15 cellular contexts compared by ENCODE assay signal in the genomic region with DNA sequence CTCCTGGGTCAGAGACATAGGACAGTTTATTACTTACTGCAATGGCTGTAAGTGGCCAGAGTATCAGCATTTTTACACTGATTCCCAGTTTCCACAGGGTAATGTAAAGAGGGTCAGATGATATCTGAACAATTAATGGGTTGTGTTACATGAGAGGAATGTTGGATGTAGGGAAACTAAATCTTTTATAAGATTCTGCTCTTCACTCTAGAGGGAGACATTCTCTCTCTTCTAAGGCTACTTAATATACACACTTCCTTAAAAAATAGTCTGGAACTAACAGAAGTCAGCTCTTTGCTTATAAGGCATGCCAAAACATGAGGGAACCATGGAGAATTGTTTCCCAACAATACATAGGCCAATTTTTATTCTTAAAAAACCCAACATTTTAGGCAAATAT.
A peak's percentile ranks its signal among the peaks of the same experiment; 100 is the strongest.
DNase-seq lines count a peak whose midpoint lies in the region; ATAC-seq, FAIRE-seq and TF ChIP-seq lines count a peak whose summit lies in the region.
"Had no signal": no experiment of that assay in that cellular context is flagged by ENCODE, and none has a peak within 500 bp of the region (broad histone marks: within the 10 kb centered on the region; RNA-seq: fewer than 3 reads in every experiment).

No MANE protein-coding gene starts in this region.

- no peak for DNase-seq in HTR-8/SVneo (ENCODE audit: insufficient read length, low spot score)
- peak; percentile 49 for DNase-seq in SK-MEL-5 (ENCODE audit: low read depth, low spot score)
- peak; percentile 7 for DNase-seq in epithelial cell of esophagus (ENCODE audit: low read depth)
- DNase-seq in retinal pigment epithelial cell (ENCODE audit: low read depth): no peak
- DNase-seq in CD1c-positive myeloid dendritic cell (ENCODE audit: extremely low spot score): no peak
- DNase-seq in midbrain (lab: John Stamatoyannopoulos, UW): no peak
- DNase-seq: Caco-2, H9, NCI-H1048, NCI-H748 treated with DMSO at 0.1 percent for 48 hours, Peyer's patch, SHP77 treated with DMSO at 0.1 percent for 48 hours had no signal

- no peaks in the 10 kb centered on the region for H3K27me3 Mint-ChIP-seq in stimulated activated memory B cell treated with anti-CD40 and anti-IgM and Interleukin-4, amounts not matched to agents 10 μg/mL and 1 μg/mL and 100 μg/mL, for 72 hours

- FAIRE-seq in HTR-8/SVneo (lab: Jason Lieb, UNC): peak; percentile 38

- H3K4me3 Mint-ChIP-seq in stimulated activated memory B cell treated with anti-CD40 and anti-IgM and Interleukin-4, amounts not matched to agents 10 μg/mL and 1 μg/mL and 100 μg/mL, for 72 hours: no peak overlapping the region
- H3K4me3 Mint-ChIP-seq: H9, IgD-negative memory B cell had no signal

- in situ Hi-C loops in SK-MEL-5 (cut with HindIII; ENCODE audit: low pct_unique_long_range_greater_than_20kb, low sequenced_read_pairs): no loop called here

- ATAC-seq in stimulated activated memory B cell treated with anti-CD40 and anti-IgM and Interleukin-4, amounts not matched to agents 10 μg/mL and 1 μg/mL and 100 μg/mL, for 72 hours: no peak

- no peak overlapping the region for H3K27ac Mint-ChIP-seq in stimulated activated memory B cell treated with anti-CD40 and anti-IgM and Interleukin-4, amounts not matched to agents 10 μg/mL and 1 μg/mL and 100 μg/mL, for 72 hours
- H3K27ac Mint-ChIP-seq: H9, IgD-negative memory B cell had no signal

- H3K4me3 ChIP-seq in epithelial cell of esophagus (ENCODE audit: low read length) (no peak overlapping the region), retinal pigment epithelial cell (ENCODE audit: low read length) (no peak overlapping the region)
- H3K4me3 ChIP-seq: BLaER1 treated with 17β-estradiol and CSF1 and Interleukin-3, amounts not matched to agents 10 nM and 100 nM; Peyer's patch had no signal

- no peaks in the 10 kb centered on the region for H3K36me3 Mint-ChIP-seq in stimulated activated memory B cell treated with anti-CD40 and anti-IgM and Interleukin-4, amounts not matched to agents 10 μg/mL and 1 μg/mL and 100 μg/mL, for 72 hours
- H3K36me3 Mint-ChIP-seq: IgD-negative memory B cell had no signal

- TF ChIP-seq CTCF in epithelial cell of esophagus (IDR thresholded peaks at IDR 0.05; ENCODE audit: insufficient read depth, low read depth, low read length, missing control alignments): peak; percentile 12
- peak; percentile 22 for TF ChIP-seq CTCF in retinal pigment epithelial cell (conservative IDR thresholded peaks at IDR 0.05; ENCODE audit: low read depth, low read length)

- H3K9me3 Mint-ChIP-seq in stimulated activated memory B cell treated with anti-CD40 and anti-IgM and Interleukin-4, amounts not matched to agents 10 μg/mL and 1 μg/mL and 100 μg/mL, for 72 hours: peaks cover 6% of the 10 kb centered on the region

- H3K4me1 Mint-ChIP-seq in stimulated activated memory B cell treated with anti-CD40 and anti-IgM and Interleukin-4, amounts not matched to agents 10 μg/mL and 1 μg/mL and 100 μg/mL, for 72 hours: no peaks in the 10 kb centered on the region
- H3K4me1 Mint-ChIP-seq: IgD-negative memory B cell had no signal

Comparison
In these comparisons a context has a peak if more than half of its experiments do, and no peak if none do; other contexts are left out.
1. DNase-seq: peak in SK-MEL-5 (single experiment) and epithelial cell of esophagus (single experiment); none in HTR-8/SVneo (single experiment), retinal pigment epithelial cell (single experiment), CD1c-positive myeloid dendritic cell (single experiment) and midbrain (single experiment).